In the genomic region with DNA sequence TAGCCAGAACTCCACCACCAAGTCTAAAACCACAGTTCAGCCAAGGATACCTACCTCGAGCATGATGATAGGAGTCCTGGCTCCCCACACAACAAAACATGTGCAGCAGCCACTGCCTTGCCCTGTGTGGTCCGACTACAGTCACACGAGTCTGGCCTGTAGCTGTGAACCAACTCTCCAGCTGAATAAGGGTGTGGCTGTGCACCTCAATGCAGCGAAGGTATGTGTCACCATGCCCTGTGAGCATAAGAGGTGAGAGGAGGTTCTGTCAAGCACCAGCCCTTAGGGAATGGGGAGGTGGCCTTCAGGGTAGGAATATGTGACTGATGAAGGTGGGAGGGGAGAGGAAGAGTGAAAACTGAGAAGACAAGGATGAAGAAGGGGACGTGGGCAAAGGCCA, we compare ENCODE assay signal across 37 cellular contexts. TPM values are rescaled to one million over a fixed set of nuclear protein-coding genes. Genes with fewer than 3 reads are reported as not detected.
"Had no signal": no experiment of that assay in that cellular context is flagged by ENCODE, and none has a peak within 500 bp of the region (broad histone marks: within the 10 kb centered on the region; RNA-seq: fewer than 3 reads in every experiment).

No MANE protein-coding gene starts in this region.

- ATAC-seq: activated CD4-positive, CD25-positive, alpha-beta regulatory T cell treated with anti-CD3 and anti-CD28 coated beads, Interleukin-2, amount 50 U/mL, for 24 hours; activated CD8-positive, alpha-beta T cell treated with anti-CD3 and anti-CD28 coated beads for 36 hours; activated naive CD8-positive, alpha-beta T cell treated with anti-CD3 and anti-CD28 coated beads, Interleukin-2, amount 50 U/mL, for 24 hours; activated T-cell treated with anti-CD3 and anti-CD28 coated beads, Interleukin-2, amount 50 U/mL, for 4 hours; gastroesophageal sphincter; T-helper 17 cell had no signal

- H3K4me1 Mint-ChIP-seq: activated B cell treated with CpG ODN at 0.5 μM for 24 hours; activated naive CD4-positive, alpha-beta T cell treated with anti-CD3 and anti-CD28 coated beads, Interleukin-2, amount 50 U/mL, for 24 hours; activated naive CD8-positive, alpha-beta T cell treated with anti-CD3 and anti-CD28 coated beads for 36 hours; activated naive CD8-positive, alpha-beta T cell treated with anti-CD3 and anti-CD28 coated beads, Interleukin-2, amount 50 U/mL, for 24 hours; brain; T-helper 17 cell had no signal

- H3K36me3 ChIP-seq: adrenal gland, ascending aorta, breast epithelium, cardiac muscle cell, colonic mucosa, esophagus muscularis mucosa, gastroesophageal sphincter, WERI-Rb-1 had no signal

- DNase-seq: activated B cell treated with CpG ODN at 0.5 μM for 24 hours; activated CD4-positive, alpha-beta T cell treated with anti-CD3 and anti-CD28 coated beads for 48 hours; activated CD4-positive, alpha-beta T cell treated with anti-CD3 and anti-CD28 coated beads, Interleukin-2, amount 50 U/mL, for 1 hour; activated CD4-positive, alpha-beta T cell treated with anti-CD3 and anti-CD28 coated beads, Interleukin-2, amount 50 U/mL, for 48 hours; activated CD8-positive, alpha-beta memory T cell treated with anti-CD3 and anti-CD28 coated beads for 24 hours; activated CD8-positive, alpha-beta T cell treated with anti-CD3 and anti-CD28 coated beads for 36 hours; activated effector memory CD4-positive, alpha-beta T cell treated with anti-CD3 and anti-CD28 coated beads, Interleukin-2, amount 50 U/mL, for 16 hours; activated naive CD4-positive, alpha-beta T cell treated with anti-CD3 and anti-CD28 coated beads for 36 hours; activated naive CD8-positive, alpha-beta T cell treated with anti-CD3 and anti-CD28 coated beads for 36 hours; activated naive CD8-positive, alpha-beta T cell treated with anti-CD3 and anti-CD28 coated beads, Interleukin-2, amount 50 U/mL, for 24 hours; activated T-cell treated with anti-CD3 and anti-CD28 coated beads, Interleukin-2, amount 50 U/mL, for 4 hours; adrenal gland; amygdala; central memory CD4-positive, alpha-beta T cell; cerebellar nuclear complex; colonic mucosa; effector CD8-positive, alpha-beta T cell; foreskin melanocyte; T-helper 1 cell; T-helper 17 cell; T1000; WERI-Rb-1 had no signal

- H3K4me1 ChIP-seq: adrenal gland, ascending aorta, breast epithelium, colonic mucosa had no signal

- H3K9me3 Mint-ChIP-seq: activated B cell treated with CpG ODN at 0.5 μM for 24 hours; activated CD8-positive, alpha-beta T cell treated with anti-CD3 and anti-CD28 coated beads for 36 hours; activated naive CD4-positive, alpha-beta T cell treated with anti-CD3 and anti-CD28 coated beads for 36 hours; activated naive CD4-positive, alpha-beta T cell treated with anti-CD3 and anti-CD28 coated beads, Interleukin-2, amount 50 U/mL, for 24 hours; activated naive CD8-positive, alpha-beta T cell treated with anti-CD3 and anti-CD28 coated beads for 36 hours; activated naive CD8-positive, alpha-beta T cell treated with anti-CD3 and anti-CD28 coated beads, Interleukin-2, amount 50 U/mL, for 24 hours; activated T-cell treated with anti-CD3 and anti-CD28 coated beads, Interleukin-2, amount 50 U/mL, for 4 hours; activated T-helper 2 cell treated with anti-CD3 and anti-CD28 coated beads, Interferon-gamma antibody, Interleukin-2, Interleukin-4, amounts not matched to agents 10 μg/mL and 5 μg/mL and 100 μg/mL, durations not matched to agents 14 hours and 24 hours and 36 hours; brain; T-helper 2 cell treated with Interferon-gamma antibody and Interleukin-4, amounts not matched to agents 5 μg/mL and 100 μg/mL, for 36 hours had no signal

- H3K27ac ChIP-seq: adrenal gland, ascending aorta, breast epithelium, cardiac muscle cell, colonic mucosa, esophagus muscularis mucosa, gastroesophageal sphincter, WERI-Rb-1 had no signal

- H3K36me3 Mint-ChIP-seq: activated naive CD4-positive, alpha-beta T cell treated with anti-CD3 and anti-CD28 coated beads, Interleukin-2, amount 50 U/mL, for 24 hours; activated naive CD8-positive, alpha-beta T cell treated with anti-CD3 and anti-CD28 coated beads for 36 hours; brain had no signal

- H3K27ac Mint-ChIP-seq: activated B cell treated with CpG ODN at 0.5 μM for 24 hours; activated CD8-positive, alpha-beta T cell treated with anti-CD3 and anti-CD28 coated beads for 36 hours; activated naive CD4-positive, alpha-beta T cell treated with anti-CD3 and anti-CD28 coated beads for 36 hours; activated naive CD4-positive, alpha-beta T cell treated with anti-CD3 and anti-CD28 coated beads, Interleukin-2, amount 50 U/mL, for 24 hours; activated naive CD8-positive, alpha-beta T cell treated with anti-CD3 and anti-CD28 coated beads for 36 hours; activated naive CD8-positive, alpha-beta T cell treated with anti-CD3 and anti-CD28 coated beads, Interleukin-2, amount 50 U/mL, for 24 hours; activated T-helper 2 cell treated with anti-CD3 and anti-CD28 coated beads, Interferon-gamma antibody, Interleukin-2, Interleukin-4, amounts not matched to agents 10 μg/mL and 5 μg/mL and 100 μg/mL, durations not matched to agents 14 hours and 24 hours and 36 hours; brain; T-helper 17 cell; T-helper 2 cell treated with Interferon-gamma antibody and Interleukin-4, amounts not matched to agents 5 μg/mL and 100 μg/mL, for 36 hours had no signal

- H3K4me3 Mint-ChIP-seq: activated B cell treated with CpG ODN at 0.5 μM for 24 hours; activated CD8-positive, alpha-beta T cell treated with anti-CD3 and anti-CD28 coated beads for 36 hours; activated naive CD4-positive, alpha-beta T cell treated with anti-CD3 and anti-CD28 coated beads for 36 hours; activated naive CD4-positive, alpha-beta T cell treated with anti-CD3 and anti-CD28 coated beads, Interleukin-2, amount 50 U/mL, for 24 hours; activated naive CD8-positive, alpha-beta T cell treated with anti-CD3 and anti-CD28 coated beads for 36 hours; activated naive CD8-positive, alpha-beta T cell treated with anti-CD3 and anti-CD28 coated beads, Interleukin-2, amount 50 U/mL, for 24 hours; activated T-cell treated with anti-CD3 and anti-CD28 coated beads, Interleukin-2, amount 50 U/mL, for 4 hours; brain; T-helper 17 cell; T-helper 2 cell treated with Interferon-gamma antibody and Interleukin-4, amounts not matched to agents 5 μg/mL and 100 μg/mL, for 36 hours had no signal

- FAIRE-seq: endometrium, endothelial cell of umbilical vein had no signal

- H3K9me3 ChIP-seq: adrenal gland, ascending aorta, breast epithelium, colonic mucosa, esophagus muscularis mucosa, gastroesophageal sphincter had no signal

- H3K27me3 ChIP-seq: adrenal gland, ascending aorta, breast epithelium, cardiac muscle cell, colonic mucosa, esophagus muscularis mucosa, gastroesophageal sphincter had no signal

- H3K4me3 ChIP-seq: adrenal gland, ascending aorta, breast epithelium, cardiac muscle cell, colonic mucosa, esophagus muscularis mucosa, gastroesophageal sphincter had no signal

RNA-seq across cellular contexts. Expression of a gene that starts 16.7 kb away (rescaled TPM):
- total RNA-seq: activated B cell treated with CpG ODN at 0.5 μM for 24 hours; activated CD8-positive, alpha-beta T cell treated with anti-CD3 and anti-CD28 coated beads for 36 hours; activated naive CD4-positive, alpha-beta T cell treated with anti-CD3 and anti-CD28 coated beads for 36 hours; activated naive CD8-positive, alpha-beta T cell treated with anti-CD3 and anti-CD28 coated beads for 36 hours; activated T-cell treated with anti-CD3 and anti-CD28 coated beads, Interleukin-2, amount 50 U/mL, for 4 hours; activated T-helper 2 cell treated with anti-CD3 and anti-CD28 coated beads, Interferon-gamma antibody, Interleukin-2, Interleukin-4, amounts not matched to agents 10 μg/mL and 5 μg/mL and 100 μg/mL, durations not matched to agents 14 hours and 24 hours and 36 hours; adrenal gland; ascending aorta; breast epithelium; cardiac muscle cell; colonic mucosa; dermis microvascular lymphatic vessel endothelial cell; endothelial cell of umbilical vein; epithelial cell of proximal tubule; gastroesophageal sphincter; glomerular endothelial cell; T-helper 17 cell had no signal
- polyA plus RNA-seq: adrenal gland had no signal
